In genomic region chr16:2160915-2161551, GRCh38 we compare ENCODE assay signal across 12 cellular contexts. TPM values are rescaled to one million over a fixed set of nuclear protein-coding genes. Genes with fewer than 3 reads are reported as not detected.
DNase-seq lines count a peak whose midpoint lies in the region; ATAC-seq, FAIRE-seq and TF ChIP-seq lines count a peak whose summit lies in the region.
"Had no signal": no experiment of that assay in that cellular context is flagged by ENCODE, and none has a peak within 500 bp of the region (broad histone marks: within the 10 kb centered on the region; RNA-seq: fewer than 3 reads in every experiment).

No MANE protein-coding gene starts in this region.

- TF ChIP-seq EP300 in HepG2 (IDR thresholded peaks at IDR 0.05; ENCODE audit: low read depth in 2 of 2, low read length in 2 of 2) (no peak), HepG2 (CRISPR knock-in tag; IDR thresholded peaks at IDR 0.05; ENCODE audit: borderline replicate concordance) (no peak)

- intact Hi-C loops in HepG2 (cut with micrococcal nuclease; ENCODE audit: unreplicated experiment) (loop anchor here (5.0 kb wide), 1 partner anchor 36 kb away; the partner anchor contains the start of gene CASKIN1), testis (cut with DNase I; ENCODE audit: low total_unique reads) (no loop called here), aorta (cut with DNase I) (no loop called here)

- no peak overlapping the region for H2AFZ ChIP-seq in GM23248
- H2AFZ ChIP-seq in HepG2 (ENCODE audit: low read length), result no peak overlapping the region

- TF ChIP-seq CTCF in choroid plexus epithelial cell (conservative IDR thresholded peaks at IDR 0.05; ENCODE audit: low read depth, low read length) (no peak), HepG2 (CRISPR knock-in tag; IDR thresholded peaks at IDR 0.05) (no peak), testis (IDR thresholded peaks at IDR 0.05) (no peak)

- peak overlapping the region; percentile 85 for H3K27ac ChIP-seq in GM23248
- H3K27ac ChIP-seq in HepG2 (ENCODE audit: extremely low read length, insufficient read depth, low read length), result peak overlapping the region; percentile 63
- peak overlapping the region in 1 of 2 donors; percentile 89 for H3K27ac ChIP-seq in testis
- no peak overlapping the region for H3K27ac ChIP-seq in aorta (ENCODE audit: low read depth in 1 of 2, low read length in 2 of 2)

- H3K4me3 Mint-ChIP-seq in activated CD4-positive, alpha-beta memory T cell treated with anti-CD3 and anti-CD28 coated beads, Interleukin-2, amount 10 ng/mL, durations not matched to agents 7 days and 5 days, result no peak overlapping the region
- H3K4me3 Mint-ChIP-seq: activated naive CD8-positive, alpha-beta T cell treated with anti-CD3 and anti-CD28 coated beads, Interleukin-2, amount 50 U/mL, for 24 hours had no signal

- TF ChIP-seq POLR2A in HepG2 (IDR thresholded peaks at IDR 0.05; ENCODE audit: insufficient read depth in 1 of 2, low read depth in 2 of 2, low read length in 2 of 2) (no peak), testis (IDR thresholded peaks at IDR 0.05) (no peak)

- H3K4me1 Mint-ChIP-seq in activated CD4-positive, alpha-beta memory T cell treated with anti-CD3 and anti-CD28 coated beads, Interleukin-2, amount 10 ng/mL, durations not matched to agents 7 days and 5 days, result peaks cover 23% of the 10 kb centered on the region

- H3K27me3 ChIP-seq in GM23248 (replicated peaks; ENCODE audit: insufficient read depth) (no peaks in the 10 kb centered on the region), HepG2 (ENCODE audit: control insufficient read depth in 1 of 2, insufficient read depth in 2 of 2, low read length in 2 of 2) (no peaks in the 10 kb centered on the region; a peak in 1 of 5 replicates), testis (no peaks in the 10 kb centered on the region), aorta (ENCODE audit: control insufficient read depth in 1 of 2, insufficient read depth in 2 of 2, low read length in 1 of 2) (no peaks in the 10 kb centered on the region)

- H3K36me3 Mint-ChIP-seq in activated CD4-positive, alpha-beta memory T cell treated with anti-CD3 and anti-CD28 coated beads, Interleukin-2, amount 10 ng/mL, durations not matched to agents 7 days and 5 days (ENCODE audit: low read depth), result peaks cover 19% of the 10 kb centered on the region

- H3K9me2 ChIP-seq in GM23248 (ENCODE audit: insufficient read depth), result no peaks in the 10 kb centered on the region

- H3K79me2 ChIP-seq in GM23248 (ENCODE audit: insufficient read depth), result peaks cover 85% of the 10 kb centered on the region
- H3K79me2 ChIP-seq in HepG2 (ENCODE audit: insufficient read depth, low read length), result peaks cover 57% of the 10 kb centered on the region

- FAIRE-seq in HepG2 (lab: Jason Lieb, UNC), result peak; percentile 65

- DNase-seq in GM23248 (peak; percentile 93), choroid plexus epithelial cell (ENCODE audit: low read depth) (peak; percentile 57), HepG2 (ENCODE audit: low spot score) (peak; percentile 53), testis (peak; percentile 70), aorta (no peak)
- no peak for DNase-seq in activated CD4-positive, alpha-beta memory T cell treated with anti-CD3 and anti-CD28 coated beads, Interleukin-2, amount 10 ng/mL, durations not matched to agents 7 days and 5 days
- DNase-seq: activated CD4-positive, alpha-beta T cell treated with anti-CD3 and anti-CD28 coated beads for 1 hour; activated naive CD8-positive, alpha-beta T cell treated with anti-CD3 and anti-CD28 coated beads, Interleukin-2, amount 50 U/mL, for 24 hours; NCI-H1048 had no signal

- H3F3A ChIP-seq in GM23248 (ENCODE audit: insufficient read depth), result no peaks in the 10 kb centered on the region; the same call in 1 of the 2 replicates

- in situ Hi-C loops in GM23248 (cut with MboI), result no loop called here
- in situ Hi-C loops in HepG2 (cut with HindIII; ENCODE audit: extremely low pct_ligation_motif_present, low pct_unique_long_range_greater_than_20kb), result no loop called here

- peak overlapping the region; percentile 48 for H3K9ac ChIP-seq in GM23248
- H3K9ac ChIP-seq in HepG2 (ENCODE audit: insufficient read depth, low read depth, low read length), result no peak overlapping the region

- no peaks in the 10 kb centered on the region; the same call in 1 of the 2 replicates for H3K36me3 ChIP-seq in GM23248 (ENCODE audit: low read depth)
- peaks cover 2 to 6% of the 10 kb centered on the region in 2 experiments; a peak in 3 of 5 replicates for H3K36me3 ChIP-seq in HepG2 (replicated peaks in 1 of 2; ENCODE audit: control insufficient read depth in 1 of 2, insufficient read depth in 2 of 2, low read length in 2 of 2)
- H3K36me3 ChIP-seq in testis (ENCODE audit: low read depth, missing control alignments), result no peaks in the 10 kb centered on the region
- H3K36me3 ChIP-seq in aorta (ENCODE audit: control insufficient read depth in 1 of 2, insufficient read depth in 2 of 2, low read length in 1 of 2), result no peaks in the 10 kb centered on the region

- H3K9me3 Mint-ChIP-seq in activated CD4-positive, alpha-beta memory T cell treated with anti-CD3 and anti-CD28 coated beads, Interleukin-2, amount 10 ng/mL, durations not matched to agents 7 days and 5 days, result no peaks in the 10 kb centered on the region
- H3K9me3 Mint-ChIP-seq: activated naive CD8-positive, alpha-beta T cell treated with anti-CD3 and anti-CD28 coated beads, Interleukin-2, amount 50 U/mL, for 24 hours had no signal

- H3K4me3 ChIP-seq in GM23248, result peak overlapping the region; percentile 35
- no peak overlapping the region for H3K4me3 ChIP-seq in choroid plexus epithelial cell (ENCODE audit: low read depth, low read length)
- H3K4me3 ChIP-seq in HepG2 (replicated peaks in 1 of 3; ENCODE audit: insufficient read depth in 1 of 3, low read depth in 2 of 3, low read length in 3 of 3), result peak overlapping the region in 2 of 3 experiments; percentile 26 to 48; a peak in 2 of 6 replicates
- no peak overlapping the region for H3K4me3 ChIP-seq in testis
- H3K4me3 ChIP-seq in aorta (ENCODE audit: low read length in 2 of 2), result no peak overlapping the region

- BruUV-seq in HepG2 (replicated peaks; lab: Mats Ljungman, UMichigan), result no TSS peak

- H3K4me1 ChIP-seq in GM23248 (ENCODE audit: insufficient read depth), result peaks cover 42% of the 10 kb centered on the region
- peaks cover 85% of the 10 kb centered on the region for H3K4me1 ChIP-seq in HepG2 (ENCODE audit: insufficient read depth, low read length)
- H3K4me1 ChIP-seq in testis, result peaks cover 40% of the 10 kb centered on the region
- H3K4me1 ChIP-seq in aorta (ENCODE audit: control insufficient read depth in 1 of 2, insufficient read depth in 2 of 2, low read length in 2 of 2), result no peaks in the 10 kb centered on the region

- peak overlapping the region; percentile 27 for H3K4me2 ChIP-seq in GM23248 (ENCODE audit: unreplicated experiment)
- peak overlapping the region; percentile 68 for H3K4me2 ChIP-seq in HepG2 (ENCODE audit: low read depth, low read length)

- H3K9me3 ChIP-seq in GM23248 (ENCODE audit: low read depth), result no peaks in the 10 kb centered on the region
- H3K9me3 ChIP-seq in HepG2 (ENCODE audit: low read length), result no peaks in the 10 kb centered on the region
- no peaks in the 10 kb centered on the region for H3K9me3 ChIP-seq in testis
- no peaks in the 10 kb centered on the region for H3K9me3 ChIP-seq in aorta (ENCODE audit: control insufficient read depth, low read length)

- ATAC-seq in HepG2 (peak; percentile 17), aorta (ENCODE audit: low FRiP score) (no peak), GM21381 (IDR thresholded peaks at IDR 0.05; ENCODE audit: unreplicated experiment) (no peak), GM19455 (IDR thresholded peaks at IDR 0.05; ENCODE audit: unreplicated experiment) (no peak)
- ATAC-seq: activated naive CD8-positive, alpha-beta T cell treated with anti-CD3 and anti-CD28 coated beads, Interleukin-2, amount 50 U/mL, for 24 hours; Panc1 had no signal

- POLR2A ChIA-PET in HepG2 (lab: Yijun Ruan, JAX), result interaction anchor here (0.7 to 3.4 kb wide), 5 partner anchors 7 to 90 kb away, joined by 3 to 36 read pairs (median 4); partner anchors contain the start of gene TRAF7
- POLR2A ChIA-PET in activated CD4-positive, alpha-beta memory T cell treated with anti-CD3 and anti-CD28 coated beads, Interleukin-2, amount 10 ng/mL, durations not matched to agents 7 days and 5 days (lab: Charles Lee), result no interaction called here

- H4K20me1 ChIP-seq in GM23248 (ENCODE audit: insufficient read depth) (no peaks in the 10 kb centered on the region), HepG2 (ENCODE audit: insufficient read depth, low read length) (peaks cover 38% of the 10 kb centered on the region)

- WGBS in GM23248 (ENCODE audit: low coverage in 1 of 2, low lambda C conversion rate in 2 of 2, missing lambda C conversion rate in 2 of 2), 2 experiments, result 4 to 7% methylated on average over 13 to 18 of the region's 20 CpGs
- WGBS in HepG2 (ENCODE audit: low lambda C conversion rate), result 13% methylated on average over 18 of the region's 20 CpGs
- WGBS in testis, 2 donors, result 43 to 73% methylated on average over 3 to 20 of the region's 20 CpGs
- 62 to 66% methylated on average over 12 to 20 of the region's 20 CpGs for WGBS in aorta, 2 donors

- H3K27me3 Mint-ChIP-seq in activated CD4-positive, alpha-beta memory T cell treated with anti-CD3 and anti-CD28 coated beads, Interleukin-2, amount 10 ng/mL, durations not matched to agents 7 days and 5 days, result no peaks in the 10 kb centered on the region
- H3K27me3 Mint-ChIP-seq: activated naive CD8-positive, alpha-beta T cell treated with anti-CD3 and anti-CD28 coated beads, Interleukin-2, amount 50 U/mL, for 24 hours had no signal

- H3K27ac Mint-ChIP-seq in activated CD4-positive, alpha-beta memory T cell treated with anti-CD3 and anti-CD28 coated beads, Interleukin-2, amount 10 ng/mL, durations not matched to agents 7 days and 5 days, result no peak overlapping the region
- H3K27ac Mint-ChIP-seq: activated naive CD8-positive, alpha-beta T cell treated with anti-CD3 and anti-CD28 coated beads, Interleukin-2, amount 50 U/mL, for 24 hours had no signal

- TF ChIP-seq RAD21 in HepG2 (CRISPR knock-in tag; IDR thresholded peaks at IDR 0.05), result no peak; the same call in 1 of the 2 replicates

- CTCF ChIA-PET in HepG2 (lab: Yijun Ruan, JAX; ENCODE audit: low intra/inter-chr PET ratio, low total read pairs), result no interaction called here
- CTCF ChIA-PET in activated CD4-positive, alpha-beta memory T cell treated with anti-CD3 and anti-CD28 coated beads, Interleukin-2, amount 10 ng/mL, durations not matched to agents 7 days and 5 days (lab: Charles Lee), result no interaction called here

RNA-seq across cellular contexts. Expression of gene TRAF7, which starts 5.5 kb away (rescaled TPM):
- 72.7 and 74.2 TPM in 2 replicates for total RNA-seq in GM23248 (2014; rRNA removed; shearing (Covaris generic))
- 28.8 and 29.3 TPM in 2 replicates for polyA plus RNA-seq in GM23248 (2016; fragmentation: Nextera tagmentation; extraction: Ambion mirVana)
- total RNA-seq in HepG2 (2016; rRNA removed; fragmentation: Illumina TruSeq; extraction: Trizol), result 40.3 and 47.9 TPM in 2 replicates
- 34.6 and 39.0 TPM in 2 replicates for total RNA-seq in HepG2 (2016; cell fraction: cytosol; rRNA removed; fragmentation: Illumina TruSeq; extraction: Trizol; ENCODE audit: low read depth)
- 37.7 and 45.9 TPM in 2 replicates for total RNA-seq in HepG2 (2016; cell fraction: insoluble cytoplasmic fraction; rRNA removed; fragmentation: Illumina TruSeq; extraction: Trizol)
- total RNA-seq in HepG2 (2016; cell fraction: membrane; rRNA removed; fragmentation: Illumina TruSeq; extraction: Trizol), result 86.6 and 88.7 TPM in 2 replicates
- total RNA-seq in HepG2 (2016; cell fraction: nucleus; rRNA removed; fragmentation: Illumina TruSeq; extraction: Trizol), result 27.8 and 32.2 TPM in 2 replicates
- 65.6 and 67.9 TPM in 2 replicates for polyA plus RNA-seq in HepG2 (2011; rRNA removed)
- polyA plus RNA-seq in HepG2 (2011; cell fraction: cytosol; rRNA removed), result 42.1 and 56.2 TPM in 2 replicates
- polyA plus RNA-seq in HepG2 (2011; cell fraction: nucleus; rRNA removed), result 119 and 145 TPM in 2 replicates
- 36.5 and 51.9 TPM in 2 replicates for polyA plus RNA-seq in HepG2 (2012)
- polyA plus RNA-seq in HepG2 (2016; cell fraction: cytosol; fragmentation: Illumina TruSeq; extraction: Trizol; ENCODE audit: low read depth), result 64.8 and 68.7 TPM in 2 replicates
- polyA plus RNA-seq in HepG2 (2016; cell fraction: insoluble cytoplasmic fraction; fragmentation: Illumina TruSeq; extraction: Trizol; ENCODE audit: low read depth), result 43.6 and 56.9 TPM in 2 replicates
- 91.9 and 99.7 TPM in 2 replicates for polyA plus RNA-seq in HepG2 (2016; cell fraction: membrane; fragmentation: Illumina TruSeq; extraction: Trizol; ENCODE audit: low read depth)
- polyA plus RNA-seq in HepG2 (2016; cell fraction: nucleus; fragmentation: Illumina TruSeq; extraction: Trizol; ENCODE audit: insufficient read depth, low read depth), result 74.4 and 76.4 TPM in 2 replicates
- polyA minus RNA-seq in HepG2 (2011; rRNA and poly(A)+ RNA removed; ENCODE audit: low replicate concordance), result 81.3 and 108 TPM in 2 replicates
- 41.1 and 51.4 TPM in 2 replicates for polyA minus RNA-seq in HepG2 (2011; cell fraction: cytosol; rRNA and poly(A)+ RNA removed)
- polyA minus RNA-seq in HepG2 (2011; cell fraction: nucleus; rRNA and poly(A)+ RNA removed), result 18.5 and 21.0 TPM in 2 replicates
- 10 to 100 TPM; 36.0 to 46.1 TPM for total RNA-seq in testis
- 44.6 TPM for polyA plus RNA-seq in testis (ENCODE audit: insufficient read depth, low read depth, low replicate concordance)
- total RNA-seq in aorta, result 10 to 100 TPM; 47.7 to 54.4 TPM
- polyA plus RNA-seq in aorta, result 10 to 100 TPM; 24.4 to 38.0 TPM
- 10 to 100 TPM; 57.3 to 60.3 TPM for total RNA-seq in activated CD4-positive, alpha-beta memory T cell treated with anti-CD3 and anti-CD28 coated beads, Interleukin-2, amount 10 ng/mL, durations not matched to agents 7 days and 5 days

RNA-seq across cellular contexts. Expression of gene RAB26, which starts 12.6 kb away (rescaled TPM):
- total RNA-seq in GM23248 (2014; rRNA removed; shearing (Covaris generic)), result not detected in 2 replicates
- polyA plus RNA-seq in GM23248 (2016; fragmentation: Nextera tagmentation; extraction: Ambion mirVana) (0.30 and 0.71 TPM in 2 replicates), HepG2 (2011; rRNA removed) (3.6 and 3.7 TPM in 2 replicates), testis (ENCODE audit: insufficient read depth, low read depth, low replicate concordance) (1.5 TPM), aorta (1 to 10 TPM; 2.5 to 4.8 TPM)
- total RNA-seq in HepG2 (2016; rRNA removed; fragmentation: Illumina TruSeq; extraction: Trizol) (0.45 and 0.86 TPM in 2 replicates), testis (1 to 10 TPM; 3.2 to 3.6 TPM), aorta (under 1 TPM in 1 of 2 donors, not detected in 1; 0.51 TPM)
- total RNA-seq in HepG2 (2016; cell fraction: cytosol; rRNA removed; fragmentation: Illumina TruSeq; extraction: Trizol; ENCODE audit: low read depth), result 1.2 and 1.4 TPM in 2 replicates
- total RNA-seq in HepG2 (2016; cell fraction: insoluble cytoplasmic fraction; rRNA removed; fragmentation: Illumina TruSeq; extraction: Trizol), result 0.62 and 1.3 TPM in 2 replicates
- 0.96 and 1.9 TPM in 2 replicates for total RNA-seq in HepG2 (2016; cell fraction: membrane; rRNA removed; fragmentation: Illumina TruSeq; extraction: Trizol)
- total RNA-seq in HepG2 (2016; cell fraction: nucleus; rRNA removed; fragmentation: Illumina TruSeq; extraction: Trizol), result 1.0 and 1.6 TPM in 2 replicates
- 2.2 and 3.4 TPM in 2 replicates for polyA plus RNA-seq in HepG2 (2011; cell fraction: cytosol; rRNA removed)
- polyA plus RNA-seq in HepG2 (2011; cell fraction: nucleus; rRNA removed), result 20.4 and 21.0 TPM in 2 replicates
- polyA plus RNA-seq in HepG2 (2012), result 2.3 and 3.3 TPM in 2 replicates
- 2.1 and 2.3 TPM in 2 replicates for polyA plus RNA-seq in HepG2 (2016; cell fraction: cytosol; fragmentation: Illumina TruSeq; extraction: Trizol; ENCODE audit: low read depth)
- polyA plus RNA-seq in HepG2 (2016; cell fraction: insoluble cytoplasmic fraction; fragmentation: Illumina TruSeq; extraction: Trizol; ENCODE audit: low read depth), result 0.92 and 1.1 TPM in 2 replicates
- polyA plus RNA-seq in HepG2 (2016; cell fraction: membrane; fragmentation: Illumina TruSeq; extraction: Trizol; ENCODE audit: low read depth), result 1.9 and 2.3 TPM in 2 replicates
- 3.2 and 3.9 TPM in 2 replicates for polyA plus RNA-seq in HepG2 (2016; cell fraction: nucleus; fragmentation: Illumina TruSeq; extraction: Trizol; ENCODE audit: insufficient read depth, low read depth)
- 6.5 and 7.6 TPM in 2 replicates for polyA minus RNA-seq in HepG2 (2011; rRNA and poly(A)+ RNA removed; ENCODE audit: low replicate concordance)
- 0.79 TPM in 1 of 2 replicates, not detected in the other for polyA minus RNA-seq in HepG2 (2011; cell fraction: cytosol; rRNA and poly(A)+ RNA removed)
- polyA minus RNA-seq in HepG2 (2011; cell fraction: nucleus; rRNA and poly(A)+ RNA removed), result 0.90 and 1.2 TPM in 2 replicates
- total RNA-seq in activated CD4-positive, alpha-beta memory T cell treated with anti-CD3 and anti-CD28 coated beads, Interleukin-2, amount 10 ng/mL, durations not matched to agents 7 days and 5 days, result 1 to 10 TPM in 1 of 2 experiments, under 1 TPM in 1; 0.83 to 1.1 TPM

RNA-seq across cellular contexts. Expression of gene PKD1, which starts 25.3 kb away (rescaled TPM):
- total RNA-seq in GM23248 (2014; rRNA removed; shearing (Covaris generic)), result 200 and 201 TPM in 2 replicates
- polyA plus RNA-seq in GM23248 (2016; fragmentation: Nextera tagmentation; extraction: Ambion mirVana), result 43.7 and 48.4 TPM in 2 replicates
- total RNA-seq in HepG2 (2016; rRNA removed; fragmentation: Illumina TruSeq; extraction: Trizol), result 9.1 and 22.1 TPM in 2 replicates
- total RNA-seq in HepG2 (2016; cell fraction: cytosol; rRNA removed; fragmentation: Illumina TruSeq; extraction: Trizol; ENCODE audit: low read depth), result 14.9 and 15.2 TPM in 2 replicates
- 6.6 and 20.8 TPM in 2 replicates for total RNA-seq in HepG2 (2016; cell fraction: insoluble cytoplasmic fraction; rRNA removed; fragmentation: Illumina TruSeq; extraction: Trizol)
- 10.1 and 11.4 TPM in 2 replicates for total RNA-seq in HepG2 (2016; cell fraction: membrane; rRNA removed; fragmentation: Illumina TruSeq; extraction: Trizol)
- 26.8 and 33.4 TPM in 2 replicates for total RNA-seq in HepG2 (2016; cell fraction: nucleus; rRNA removed; fragmentation: Illumina TruSeq; extraction: Trizol)
- 23.0 and 40.7 TPM in 2 replicates for polyA plus RNA-seq in HepG2 (2011; rRNA removed)
- polyA plus RNA-seq in HepG2 (2011; cell fraction: cytosol; rRNA removed), result 18.3 and 19.9 TPM in 2 replicates
- polyA plus RNA-seq in HepG2 (2011; cell fraction: nucleus; rRNA removed), result 410 and 565 TPM in 2 replicates
- 20.8 and 52.6 TPM in 2 replicates for polyA plus RNA-seq in HepG2 (2012)
- 0.90 and 0.96 TPM in 2 replicates for polyA plus RNA-seq in HepG2 (2016; cell fraction: cytosol; fragmentation: Illumina TruSeq; extraction: Trizol; ENCODE audit: low read depth)
- polyA plus RNA-seq in HepG2 (2016; cell fraction: insoluble cytoplasmic fraction; fragmentation: Illumina TruSeq; extraction: Trizol; ENCODE audit: low read depth), result 6.2 and 8.3 TPM in 2 replicates
- polyA plus RNA-seq in HepG2 (2016; cell fraction: membrane; fragmentation: Illumina TruSeq; extraction: Trizol; ENCODE audit: low read depth), result 1.6 TPM in 2 replicates
- 86.8 and 102 TPM in 2 replicates for polyA plus RNA-seq in HepG2 (2016; cell fraction: nucleus; fragmentation: Illumina TruSeq; extraction: Trizol; ENCODE audit: insufficient read depth, low read depth)
- 24.5 and 75.7 TPM in 2 replicates for polyA minus RNA-seq in HepG2 (2011; rRNA and poly(A)+ RNA removed; ENCODE audit: low replicate concordance)
- polyA minus RNA-seq in HepG2 (2011; cell fraction: cytosol; rRNA and poly(A)+ RNA removed), result 24.3 and 34.5 TPM in 2 replicates
- 72.0 and 84.2 TPM in 2 replicates for polyA minus RNA-seq in HepG2 (2011; cell fraction: nucleus; rRNA and poly(A)+ RNA removed)
- total RNA-seq in testis, result 100 to 1,000 TPM; 323 to 337 TPM
- polyA plus RNA-seq in testis (ENCODE audit: insufficient read depth, low read depth, low replicate concordance), result 83.4 TPM
- 100 to 1,000 TPM; 325 to 337 TPM for total RNA-seq in aorta
- 100 to 1,000 TPM in 1 of 2 donors, 10 to 100 TPM in 1; 42.8 to 270 TPM for polyA plus RNA-seq in aorta
- total RNA-seq in activated CD4-positive, alpha-beta memory T cell treated with anti-CD3 and anti-CD28 coated beads, Interleukin-2, amount 10 ng/mL, durations not matched to agents 7 days and 5 days, result 10 to 100 TPM; 60.5 to 69.6 TPM

RNA-seq across cellular contexts. Expression of gene CASKIN1, which starts 35.4 kb away (rescaled TPM):
- total RNA-seq in GM23248 (2014; rRNA removed; shearing (Covaris generic)), result under 0.01 TPM in 1 of 2 replicates, not detected in the other
- polyA plus RNA-seq in GM23248 (2016; fragmentation: Nextera tagmentation; extraction: Ambion mirVana), result not detected in 2 replicates
- total RNA-seq in HepG2 (2016; rRNA removed; fragmentation: Illumina TruSeq; extraction: Trizol), result 1.2 and 1.4 TPM in 2 replicates
- 0.20 and 2.1 TPM in 2 replicates for total RNA-seq in HepG2 (2016; cell fraction: cytosol; rRNA removed; fragmentation: Illumina TruSeq; extraction: Trizol; ENCODE audit: low read depth)
- total RNA-seq in HepG2 (2016; cell fraction: insoluble cytoplasmic fraction; rRNA removed; fragmentation: Illumina TruSeq; extraction: Trizol), result 0.56 and 0.91 TPM in 2 replicates
- total RNA-seq in HepG2 (2016; cell fraction: membrane; rRNA removed; fragmentation: Illumina TruSeq; extraction: Trizol), result 0.65 and 0.76 TPM in 2 replicates
- total RNA-seq in HepG2 (2016; cell fraction: nucleus; rRNA removed; fragmentation: Illumina TruSeq; extraction: Trizol), result 0.65 and 1.9 TPM in 2 replicates
- polyA plus RNA-seq in HepG2 (2011; rRNA removed), result 2.2 and 9.4 TPM in 2 replicates
- polyA plus RNA-seq in HepG2 (2011; cell fraction: cytosol; rRNA removed), result 0.65 and 1.0 TPM in 2 replicates
- 13.6 and 21.2 TPM in 2 replicates for polyA plus RNA-seq in HepG2 (2011; cell fraction: nucleus; rRNA removed)
- polyA plus RNA-seq in HepG2 (2012), result 2.3 and 3.3 TPM in 2 replicates
- polyA plus RNA-seq in HepG2 (2016; cell fraction: cytosol; fragmentation: Illumina TruSeq; extraction: Trizol; ENCODE audit: low read depth), result 0.10 TPM in 2 replicates
- polyA plus RNA-seq in HepG2 (2016; cell fraction: insoluble cytoplasmic fraction; fragmentation: Illumina TruSeq; extraction: Trizol; ENCODE audit: low read depth), result 0.49 and 0.81 TPM in 2 replicates
- 0.34 and 0.36 TPM in 2 replicates for polyA plus RNA-seq in HepG2 (2016; cell fraction: membrane; fragmentation: Illumina TruSeq; extraction: Trizol; ENCODE audit: low read depth)
- 4.1 and 6.3 TPM in 2 replicates for polyA plus RNA-seq in HepG2 (2016; cell fraction: nucleus; fragmentation: Illumina TruSeq; extraction: Trizol; ENCODE audit: insufficient read depth, low read depth)
- polyA minus RNA-seq in HepG2 (2011; rRNA and poly(A)+ RNA removed; ENCODE audit: low replicate concordance), result 4.0 TPM in 1 of 2 replicates, not detected in the other
- polyA minus RNA-seq in HepG2 (2011; cell fraction: cytosol; rRNA and poly(A)+ RNA removed), result 0.88 and 1.8 TPM in 2 replicates
- polyA minus RNA-seq in HepG2 (2011; cell fraction: nucleus; rRNA and poly(A)+ RNA removed), result 1.5 and 2.7 TPM in 2 replicates
- total RNA-seq in testis, result 100 to 1,000 TPM in 1 of 2 donors, 1 to 10 TPM in 1; 6.4 to 159 TPM
- polyA plus RNA-seq in testis (ENCODE audit: insufficient read depth, low read depth, low replicate concordance), result 2.1 TPM
- under 1 TPM in 1 of 2 donors, not detected in 1; 0.15 TPM for total RNA-seq in aorta
- polyA plus RNA-seq in aorta, result under 1 TPM; 0.13 to 0.28 TPM
- total RNA-seq in activated CD4-positive, alpha-beta memory T cell treated with anti-CD3 and anti-CD28 coated beads, Interleukin-2, amount 10 ng/mL, durations not matched to agents 7 days and 5 days, result 1 to 10 TPM in 1 of 2 experiments, under 1 TPM in 1; 0.18 to 1.4 TPM

RNA-seq across cellular contexts. Expression of gene MLST8, which starts 44.2 kb away (rescaled TPM):
- 58.6 and 62.9 TPM in 2 replicates for total RNA-seq in GM23248 (2014; rRNA removed; shearing (Covaris generic))
- 46.5 and 54.6 TPM in 2 replicates for polyA plus RNA-seq in GM23248 (2016; fragmentation: Nextera tagmentation; extraction: Ambion mirVana)
- total RNA-seq in HepG2 (2016; rRNA removed; fragmentation: Illumina TruSeq; extraction: Trizol), result 25.2 and 30.8 TPM in 2 replicates
- 66.8 and 68.3 TPM in 2 replicates for total RNA-seq in HepG2 (2016; cell fraction: cytosol; rRNA removed; fragmentation: Illumina TruSeq; extraction: Trizol; ENCODE audit: low read depth)
- total RNA-seq in HepG2 (2016; cell fraction: insoluble cytoplasmic fraction; rRNA removed; fragmentation: Illumina TruSeq; extraction: Trizol), result 24.8 and 34.9 TPM in 2 replicates
- total RNA-seq in HepG2 (2016; cell fraction: membrane; rRNA removed; fragmentation: Illumina TruSeq; extraction: Trizol), result 73.3 and 82.0 TPM in 2 replicates
- total RNA-seq in HepG2 (2016; cell fraction: nucleus; rRNA removed; fragmentation: Illumina TruSeq; extraction: Trizol), result 20.0 and 20.9 TPM in 2 replicates
- polyA plus RNA-seq in HepG2 (2011; rRNA removed), result 70.9 and 72.7 TPM in 2 replicates
- 88.3 and 159 TPM in 2 replicates for polyA plus RNA-seq in HepG2 (2011; cell fraction: cytosol; rRNA removed)
- 109 and 133 TPM in 2 replicates for polyA plus RNA-seq in HepG2 (2011; cell fraction: nucleus; rRNA removed)
- polyA plus RNA-seq in HepG2 (2012), result 26.5 and 34.3 TPM in 2 replicates
- 136 and 139 TPM in 2 replicates for polyA plus RNA-seq in HepG2 (2016; cell fraction: cytosol; fragmentation: Illumina TruSeq; extraction: Trizol; ENCODE audit: low read depth)
- 45.5 and 48.4 TPM in 2 replicates for polyA plus RNA-seq in HepG2 (2016; cell fraction: insoluble cytoplasmic fraction; fragmentation: Illumina TruSeq; extraction: Trizol; ENCODE audit: low read depth)
- polyA plus RNA-seq in HepG2 (2016; cell fraction: membrane; fragmentation: Illumina TruSeq; extraction: Trizol; ENCODE audit: low read depth), result 121 and 123 TPM in 2 replicates
- polyA plus RNA-seq in HepG2 (2016; cell fraction: nucleus; fragmentation: Illumina TruSeq; extraction: Trizol; ENCODE audit: insufficient read depth, low read depth), result 52.7 and 57.3 TPM in 2 replicates
- 111 and 121 TPM in 2 replicates for polyA minus RNA-seq in HepG2 (2011; rRNA and poly(A)+ RNA removed; ENCODE audit: low replicate concordance)
- polyA minus RNA-seq in HepG2 (2011; cell fraction: cytosol; rRNA and poly(A)+ RNA removed), result 30.5 and 31.0 TPM in 2 replicates
- 41.5 and 46.5 TPM in 2 replicates for polyA minus RNA-seq in HepG2 (2011; cell fraction: nucleus; rRNA and poly(A)+ RNA removed)
- total RNA-seq in testis, result 100 to 1,000 TPM in 1 of 2 donors, 10 to 100 TPM in 1; 95.4 to 113 TPM
- polyA plus RNA-seq in testis (ENCODE audit: insufficient read depth, low read depth, low replicate concordance), result 89.0 TPM
- 10 to 100 TPM; 14.1 to 19.9 TPM for total RNA-seq in aorta
- 10 to 100 TPM; 23.7 to 50.7 TPM for polyA plus RNA-seq in aorta
- 10 to 100 TPM; 32.6 to 33.7 TPM for total RNA-seq in activated CD4-positive, alpha-beta memory T cell treated with anti-CD3 and anti-CD28 coated beads, Interleukin-2, amount 10 ng/mL, durations not matched to agents 7 days and 5 days

Comparison
In these comparisons a context has a peak if more than half of its experiments do, and no peak if none do; other contexts are left out.
1. DNase-seq: peak in GM23248 (single experiment), choroid plexus epithelial cell (single experiment), HepG2 (single experiment) and testis (single experiment); none in aorta (0 of 2) and activated CD4-positive, alpha-beta memory T cell treated with anti-CD3 and anti-CD28 coated beads, Interleukin-2, amount 10 ng/mL, durations not matched to agents 7 days and 5 days (single experiment).
2. H3K27ac ChIP-seq: peak in GM23248 (single experiment) and HepG2 (single experiment); none in aorta (0 of 2).
3. H3K4me3 ChIP-seq: peak in GM23248 (single experiment) and HepG2 (2 of 3); none in choroid plexus epithelial cell (single experiment), testis (0 of 2) and aorta (0 of 2).